ENCODE assay signal across 8 cellular contexts in the genomic region with DNA sequence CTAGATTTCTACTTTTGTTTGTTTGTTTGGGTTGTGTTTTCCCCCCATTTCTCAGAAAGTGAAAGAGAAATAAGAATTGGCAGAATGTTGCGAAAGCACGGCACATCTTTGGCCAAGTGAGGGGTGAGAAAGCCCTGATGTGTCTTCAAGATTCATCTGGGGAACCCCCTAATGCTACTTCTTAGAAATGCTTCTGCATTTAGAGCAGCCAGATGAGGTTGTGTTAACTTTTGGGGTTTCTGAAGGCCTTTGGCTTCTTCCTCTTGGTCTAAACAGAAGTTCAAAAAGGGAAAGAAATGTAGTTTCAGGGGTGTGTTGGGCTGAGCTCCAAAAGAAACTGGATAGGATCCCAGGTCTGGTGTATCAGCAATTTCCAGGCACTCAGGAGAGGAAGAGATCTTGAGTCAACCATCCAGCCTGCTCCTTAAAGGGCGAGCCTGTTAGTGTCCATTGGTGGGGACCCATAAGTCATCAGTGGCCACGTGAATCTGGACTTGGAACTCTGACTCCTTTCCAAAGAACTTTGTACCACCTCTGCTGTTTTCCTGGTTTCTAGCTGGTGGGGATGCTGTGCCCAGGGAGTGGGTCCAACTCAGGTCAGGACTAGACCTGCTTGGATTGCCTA. TPM values are rescaled to one million over a fixed set of nuclear protein-coding genes. Genes with fewer than 3 reads are reported as not detected.
DNase-seq lines count a peak whose midpoint lies in the region; ATAC-seq and TF ChIP-seq lines count a peak whose summit lies in the region.

No MANE protein-coding gene starts in this region.

- peak; percentile 65 for ATAC-seq in GM21529 (IDR thresholded peaks at IDR 0.05; ENCODE audit: unreplicated experiment)

- H3K9ac ChIP-seq in smooth muscle cell (ENCODE audit: low read depth): no peak overlapping the region

- H3K4me3 ChIP-seq in foreskin fibroblast (ENCODE audit: low read depth in 1 of 2, low read length in 2 of 2): peak overlapping the region; percentile 2 to 21
- H3K4me3 ChIP-seq in smooth muscle cell: no peak overlapping the region

- H3K27ac ChIP-seq in smooth muscle cell (ENCODE audit: low read depth): peak overlapping the region; percentile 12

- peaks cover 41% of the 10 kb centered on the region for H3K79me2 ChIP-seq in smooth muscle cell (ENCODE audit: low read depth)

- no peaks in the 10 kb centered on the region for H3K9me3 ChIP-seq in smooth muscle cell (replicated peaks; ENCODE audit: low read depth)

- peak overlapping the region; percentile 4 for H3K4me2 ChIP-seq in smooth muscle cell

- peaks cover 7% of the 10 kb centered on the region for H3F3A ChIP-seq in smooth muscle cell (ENCODE audit: low read depth)

- WGBS in smooth muscle cell (ENCODE audit: low lambda C conversion rate): 76% methylated on average over 4 of the region's 4 CpGs

- peaks cover 40% of the 10 kb centered on the region for H3K4me1 ChIP-seq in smooth muscle cell (ENCODE audit: low read depth)

- TF ChIP-seq CTCF in foreskin fibroblast (IDR thresholded peaks at IDR 0.05; ENCODE audit: low read depth, low read length): no peak
- no peak for TF ChIP-seq CTCF in smooth muscle cell (IDR thresholded peaks at IDR 0.05; ENCODE audit: borderline replicate concordance, insufficient read depth, poor library complexity, severe bottlenecking)

- H2AFZ ChIP-seq in smooth muscle cell (ENCODE audit: low read depth): no peak overlapping the region

- peaks cover 49% of the 10 kb centered on the region for H4K20me1 ChIP-seq in smooth muscle cell (ENCODE audit: low read depth)

- no peaks in the 10 kb centered on the region for H3K27me3 ChIP-seq in smooth muscle cell (ENCODE audit: low read depth)

- H3K36me3 ChIP-seq in smooth muscle cell (ENCODE audit: low read depth): peaks cover 6% of the 10 kb centered on the region

- peak; percentile 11 for DNase-seq in GDM1 (lab: John Stamatoyannopoulos, UW)
- DNase-seq in LHCN-M2 (ENCODE audit: low read depth): peak; percentile 50
- peak; percentile 52 for DNase-seq in activated T-cell treated with anti-CD3 and anti-CD28 coated beads for 24 hours (ENCODE audit: low read depth)
- peak in 1 of 2 donors; percentile 79 for DNase-seq in foreskin fibroblast
- DNase-seq in smooth muscle cell (lab: John Stamatoyannopoulos, UW; ENCODE audit: unreplicated experiment): no peak
- DNase-seq in iPS-NIHi11 (ENCODE audit: low spot score): no peak
- DNase-seq in NCI-H1417 treated with DMSO at 0.1 percent for 48 hours (lab: John Stamatoyannopoulos, UW): no peak

RNA-seq across cellular contexts. Expression of a gene that starts 6.5 kb away (rescaled TPM):
- total RNA-seq in LHCN-M2 (2014; rRNA removed) (38.6 and 39.7 TPM in 2 replicates), smooth muscle cell (22.7 and 23.6 TPM in 2 replicates)
- 16.7 TPM for polyA plus RNA-seq in LHCN-M2 (2012)
- polyA plus RNA-seq in smooth muscle cell: 13.6 and 22.6 TPM in 2 replicates

Comparison
In these comparisons a context has a peak if more than half of its experiments do, and no peak if none do; other contexts are left out.
1. DNase-seq: peak in GDM1 (single experiment), LHCN-M2 (single experiment) and activated T-cell treated with anti-CD3 and anti-CD28 coated beads for 24 hours (single experiment); none in smooth muscle cell (single experiment), iPS-NIHi11 (single experiment) and NCI-H1417 treated with DMSO at 0.1 percent for 48 hours (single experiment).